In genomic region chr7:151226560-151226874, GRCh38 we compare ENCODE assay signal across 8 cellular contexts. TPM values are rescaled to one million over a fixed set of nuclear protein-coding genes. Genes with fewer than 3 reads are reported as not detected.
DNase-seq lines count a peak whose midpoint lies in the region; ATAC-seq and TF ChIP-seq lines count a peak whose summit lies in the region.

No MANE protein-coding gene starts in this region.

- H3K9me3 ChIP-seq in NT2/D1 (ENCODE audit: insufficient read depth, low read length) = no peaks in the 10 kb centered on the region

- DNase-seq in NT2/D1 (ENCODE audit: low read depth, low spot score) (no peak), epithelial cell of proximal tubule (ENCODE audit: low read depth) (no peak), progenitor cell of endocrine pancreas (ENCODE audit: low spot score, unreplicated experiment) (no peak), NCI-H2029 treated with DMSO at 0.1 percent for 48 hours (lab: John Stamatoyannopoulos, UW) (no peak), pons (ENCODE audit: low spot score) (no peak)
- DNase-seq in activated CD4-positive, alpha-beta T cell treated with anti-CD3 and anti-CD28 coated beads, Interleukin-2, amount 50 U/mL, for 4 hours = no peak

- no peaks in the 10 kb centered on the region for H3K4me1 ChIP-seq in NT2/D1 (ENCODE audit: insufficient read depth, insufficient read length)

- ATAC-seq in GM19438 (IDR thresholded peaks at IDR 0.05; ENCODE audit: low read depth, unreplicated experiment) = peak; percentile 9
- no peak for ATAC-seq in activated CD4-positive, CD25-positive, alpha-beta regulatory T cell treated with anti-CD3 and anti-CD28 coated beads, Interleukin-2, amount 50 U/mL, for 24 hours

- peaks cover 47% of the 10 kb centered on the region for H3K36me3 ChIP-seq in NT2/D1 (ENCODE audit: insufficient read depth, insufficient read length, low read length)

- H3K9ac ChIP-seq in NT2/D1 (ENCODE audit: insufficient read length, low read depth) = peak overlapping the region; percentile 88

- H3K4me1 Mint-ChIP-seq in progenitor cell of endocrine pancreas (ENCODE audit: low read depth) = peaks cover 24% of the 10 kb centered on the region

- H3K4me3 Mint-ChIP-seq in progenitor cell of endocrine pancreas (ENCODE audit: low read depth) = peak overlapping the region; percentile 98

- H3K27ac Mint-ChIP-seq in progenitor cell of endocrine pancreas = peak overlapping the region; percentile 99

- H3K27me3 ChIP-seq in NT2/D1 (ENCODE audit: insufficient read depth, insufficient read length) = no peaks in the 10 kb centered on the region

- H3K36me3 Mint-ChIP-seq in progenitor cell of endocrine pancreas (ENCODE audit: insufficient read depth) = peaks cover 16% of the 10 kb centered on the region

- H3K27me3 Mint-ChIP-seq in progenitor cell of endocrine pancreas = no peaks in the 10 kb centered on the region

- no peaks in the 10 kb centered on the region for H3K9me3 Mint-ChIP-seq in progenitor cell of endocrine pancreas (ENCODE audit: low read depth)

- H3K4me3 ChIP-seq in NT2/D1 (ENCODE audit: insufficient read length, low read depth) = peak overlapping the region; percentile 83
- H3K4me3 ChIP-seq in epithelial cell of proximal tubule (ENCODE audit: low read depth, low read length) = peak overlapping the region; percentile 86

- no peak for TF ChIP-seq CTCF in epithelial cell of proximal tubule (conservative IDR thresholded peaks at IDR 0.05; ENCODE audit: low read depth, low read length)
- TF ChIP-seq CTCF in progenitor cell of endocrine pancreas (IDR thresholded peaks at IDR 0.05; ENCODE audit: unreplicated experiment) = no peak

RNA-seq across cellular contexts. Expression of gene ABCF2, which starts 0.5 kb away (rescaled TPM):
- 37.8 and 80.5 TPM in 2 replicates for total RNA-seq in epithelial cell of proximal tubule
- 48.7 and 55.1 TPM in 2 replicates for total RNA-seq in progenitor cell of endocrine pancreas

RNA-seq across cellular contexts. Expression of gene CHPF2, which starts 5.8 kb away (rescaled TPM):
- total RNA-seq in epithelial cell of proximal tubule = 40.1 and 45.6 TPM in 2 replicates
- 41.4 and 42.2 TPM in 2 replicates for total RNA-seq in progenitor cell of endocrine pancreas

RNA-seq across cellular contexts. Expression of gene H2BK1, which starts 16.2 kb away (rescaled TPM):
- total RNA-seq in epithelial cell of proximal tubule (not detected in 2 replicates), progenitor cell of endocrine pancreas (not detected in 2 replicates)

RNA-seq across cellular contexts. Expression of gene SMARCD3, which starts 22.0 kb away (rescaled TPM):
- total RNA-seq in epithelial cell of proximal tubule = 6.9 and 8.1 TPM in 2 replicates
- total RNA-seq in progenitor cell of endocrine pancreas = 51.1 and 52.9 TPM in 2 replicates

RNA-seq across cellular contexts. Expression of gene ASB10, which starts 39.5 kb away (rescaled TPM):
- total RNA-seq in epithelial cell of proximal tubule = not detected in 2 replicates
- not detected in 2 replicates for total RNA-seq in progenitor cell of endocrine pancreas
